In the genomic region with DNA sequence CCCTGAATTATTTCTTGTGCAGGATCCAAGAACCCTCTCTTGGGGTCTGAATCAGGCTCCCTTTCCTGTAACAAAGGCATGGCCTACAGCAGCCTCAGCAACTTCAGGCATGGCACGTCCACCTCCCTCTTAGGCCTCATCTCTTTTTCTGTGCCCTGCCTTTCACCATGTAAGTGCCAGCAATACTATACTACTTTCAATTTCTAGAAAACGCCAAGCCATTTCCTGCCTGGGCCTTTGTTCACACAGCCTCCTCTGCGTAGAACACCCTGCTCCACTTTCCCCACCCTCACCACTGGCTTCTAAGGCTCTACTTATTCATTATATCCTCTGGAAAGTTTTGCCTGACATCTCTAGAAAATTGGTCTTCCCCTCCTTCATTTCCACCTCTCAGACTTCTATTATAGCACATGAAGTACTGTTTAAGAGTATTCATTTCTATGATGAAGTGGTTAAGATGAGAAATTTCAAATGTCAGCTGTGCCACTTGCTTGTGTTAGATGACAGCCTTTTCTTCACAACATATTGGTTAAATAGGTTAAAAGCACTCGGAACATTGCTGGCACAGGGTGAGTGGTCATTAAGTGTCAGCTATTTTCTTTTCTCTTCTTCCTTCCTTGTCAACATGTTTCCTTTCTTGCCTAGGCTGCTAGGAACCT, we compare ENCODE assay signal across 1 cellular context.
TF ChIP-seq lines count a peak whose summit lies in the region.

No MANE protein-coding gene starts in this region.

TF ChIP-seq in endothelial cell of umbilical vein, 7 proteins besides CTCF, POLR2A, EP300 and RAD21:
- TF ChIP-seq MYC (IDR thresholded peaks at IDR 0.05; ENCODE audit: low read depth, low read length) = no peak
- no peak for TF ChIP-seq POLR2AphosphoS5 (IDR thresholded peaks at IDR 0.05; ENCODE audit: insufficient read depth, low read depth, low read length)
- no peak for TF ChIP-seq MAX (IDR thresholded peaks at IDR 0.05; ENCODE audit: insufficient read depth, insufficient read length)
- TF ChIP-seq EZH2 (IDR thresholded peaks at IDR 0.05; ENCODE audit: borderline replicate concordance, low read depth, low read length, severe bottlenecking) = no peak
- TF ChIP-seq FOS (IDR thresholded peaks at IDR 0.05; ENCODE audit: borderline replicate concordance, insufficient read depth, low read length) = no peak
- no peak for TF ChIP-seq GATA2 (IDR thresholded peaks at IDR 0.05; ENCODE audit: insufficient read depth, insufficient read length, low read depth, low read length)
- TF ChIP-seq JUN (IDR thresholded peaks at IDR 0.05; ENCODE audit: borderline replicate concordance, insufficient read depth, insufficient read length, low read depth) = no peak
